Comparison of ENCODE assay signal across 1 cellular context in genomic region chr10:124916585-124917167, GRCh38.
TF ChIP-seq lines count a peak whose summit lies in the region.

No MANE protein-coding gene starts in this region.

TF ChIP-seq in HepG2, 621 proteins besides CTCF, POLR2A, EP300 and RAD21 (continued from another document and continues in another):
- TF ChIP-seq ARID4A (CRISPR knock-in tag; IDR thresholded peaks at IDR 0.05; ENCODE audit: borderline replicate concordance) (peak; percentile 79), POGZ (CRISPR knock-in tag; IDR thresholded peaks at IDR 0.05) (peak; percentile 39; the same call in 1 of the 2 replicates), NFYB (CRISPR knock-in tag; IDR thresholded peaks at IDR 0.05) (peak; percentile 92), HMGXB4 (CRISPR knock-in tag; IDR thresholded peaks at IDR 0.05; ENCODE audit: borderline replicate concordance in 1 of 2, low read depth in 1 of 2) (peak; percentile 60 to 63; a peak in 2 of 4 replicates), ZNF773 (CRISPR knock-in tag; IDR thresholded peaks at IDR 0.05; ENCODE audit: borderline replicate concordance) (no peak), ZNF607 (CRISPR knock-in tag; IDR thresholded peaks at IDR 0.05; ENCODE audit: borderline replicate concordance) (peak; percentile 66; the same call in 1 of the 2 replicates), RXRB (CRISPR knock-in tag; IDR thresholded peaks at IDR 0.05; ENCODE audit: borderline replicate concordance) (peak; percentile 46; the same call in 1 of the 2 replicates), TBX2 (CRISPR knock-in tag; IDR thresholded peaks at IDR 0.05; ENCODE audit: borderline replicate concordance) (peak; percentile 78), PHF21A (CRISPR knock-in tag; IDR thresholded peaks at IDR 0.05) (peak; percentile 53; the same call in 1 of the 2 replicates), ZMYM4 (CRISPR knock-in tag; IDR thresholded peaks at IDR 0.05) (peak; percentile 85), SCMH1 (CRISPR knock-in tag; IDR thresholded peaks at IDR 0.05; ENCODE audit: borderline replicate concordance) (no peak), ZNF383 (CRISPR knock-in tag; IDR thresholded peaks at IDR 0.05; ENCODE audit: borderline replicate concordance) (no peak), ZFX (CRISPR knock-in tag; IDR thresholded peaks at IDR 0.05; ENCODE audit: low read depth) (peak; percentile 92), DDIT3 (CRISPR knock-in tag; IDR thresholded peaks at IDR 0.05) (no peak), ZNF331 (CRISPR knock-in tag; IDR thresholded peaks at IDR 0.05) (peak; percentile 39; the same call in 1 of the 2 replicates), ZNF282 (IDR thresholded peaks at IDR 0.05; ENCODE audit: partially characterized antibody) (no peak), ZBTB34 (CRISPR knock-in tag; IDR thresholded peaks at IDR 0.05) (no peak), ZFP1 (CRISPR knock-in tag; IDR thresholded peaks at IDR 0.05) (no peak), ARNT2 (CRISPR knock-in tag; IDR thresholded peaks at IDR 0.05; ENCODE audit: low read depth) (peak; percentile 76; the same call in 1 of the 2 replicates), ZNF792 (CRISPR knock-in tag; IDR thresholded peaks at IDR 0.05) (no peak; the same call in 1 of the 2 replicates), EZH2 (conservative IDR thresholded peaks at IDR 0.05; ENCODE audit: low read depth, low read length) (no peak), ZNF143 (CRISPR knock-in tag; IDR thresholded peaks at IDR 0.05) (peak; percentile 58), ZNF563 (CRISPR knock-in tag; IDR thresholded peaks at IDR 0.05) (peak; percentile 45; the same call in 1 of the 2 replicates), PREB (CRISPR knock-in tag; IDR thresholded peaks at IDR 0.05) (no peak), ELF1 (CRISPR knock-in tag; IDR thresholded peaks at IDR 0.05) (no peak), BHLHE40 (IDR thresholded peaks at IDR 0.05; ENCODE audit: low read length) (no peak), ZNF800 (CRISPR knock-in tag; IDR thresholded peaks at IDR 0.05) (peak; percentile 82), KMT2B (CRISPR knock-in tag; IDR thresholded peaks at IDR 0.05) (peak; percentile 90), SPEN (CRISPR knock-in tag; IDR thresholded peaks at IDR 0.05; ENCODE audit: low read depth) (peak; percentile 69)
- TF ChIP-seq, protein P1, sequence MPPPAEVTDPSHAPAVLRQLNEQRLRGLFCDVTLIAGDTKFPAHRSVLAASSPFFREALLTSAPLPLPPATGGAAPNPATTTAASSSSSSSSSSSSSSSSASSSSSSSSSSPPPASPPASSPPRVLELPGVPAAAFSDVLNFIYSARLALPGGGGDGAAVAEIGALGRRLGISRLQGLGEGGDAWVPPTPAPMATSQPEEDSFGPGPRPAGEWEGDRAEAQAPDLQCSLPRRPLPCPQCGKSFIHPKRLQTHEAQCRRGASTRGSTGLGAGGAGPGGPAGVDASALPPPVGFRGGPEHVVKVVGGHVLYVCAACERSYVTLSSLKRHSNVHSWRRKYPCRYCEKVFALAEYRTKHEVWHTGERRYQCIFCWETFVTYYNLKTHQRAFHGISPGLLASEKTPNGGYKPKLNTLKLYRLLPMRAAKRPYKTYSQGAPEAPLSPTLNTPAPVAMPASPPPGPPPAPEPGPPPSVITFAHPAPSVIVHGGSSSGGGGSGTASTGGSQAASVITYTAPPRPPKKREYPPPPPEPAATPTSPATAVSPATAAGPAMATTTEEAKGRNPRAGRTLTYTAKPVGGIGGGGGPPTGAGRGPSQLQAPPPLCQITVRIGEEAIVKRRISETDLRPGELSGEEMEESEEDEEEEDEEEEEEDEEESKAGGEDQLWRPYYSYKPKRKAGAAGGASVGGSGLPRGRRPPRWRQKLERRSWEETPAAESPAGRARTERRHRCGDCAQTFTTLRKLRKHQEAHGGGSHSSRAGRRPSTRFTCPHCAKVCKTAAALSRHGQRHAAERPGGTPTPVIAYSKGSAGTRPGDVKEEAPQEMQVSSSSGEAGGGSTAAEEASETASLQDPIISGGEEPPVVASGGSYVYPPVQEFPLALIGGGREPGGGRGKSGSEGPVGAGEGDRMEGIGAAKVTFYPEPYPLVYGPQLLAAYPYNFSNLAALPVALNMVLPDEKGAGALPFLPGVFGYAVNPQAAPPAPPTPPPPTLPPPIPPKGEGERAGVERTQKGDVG (CRISPR knock-in tag; IDR thresholded peaks at IDR 0.05; ENCODE audit: borderline replicate concordance), result no peak
- TF ChIP-seq, protein P2, sequence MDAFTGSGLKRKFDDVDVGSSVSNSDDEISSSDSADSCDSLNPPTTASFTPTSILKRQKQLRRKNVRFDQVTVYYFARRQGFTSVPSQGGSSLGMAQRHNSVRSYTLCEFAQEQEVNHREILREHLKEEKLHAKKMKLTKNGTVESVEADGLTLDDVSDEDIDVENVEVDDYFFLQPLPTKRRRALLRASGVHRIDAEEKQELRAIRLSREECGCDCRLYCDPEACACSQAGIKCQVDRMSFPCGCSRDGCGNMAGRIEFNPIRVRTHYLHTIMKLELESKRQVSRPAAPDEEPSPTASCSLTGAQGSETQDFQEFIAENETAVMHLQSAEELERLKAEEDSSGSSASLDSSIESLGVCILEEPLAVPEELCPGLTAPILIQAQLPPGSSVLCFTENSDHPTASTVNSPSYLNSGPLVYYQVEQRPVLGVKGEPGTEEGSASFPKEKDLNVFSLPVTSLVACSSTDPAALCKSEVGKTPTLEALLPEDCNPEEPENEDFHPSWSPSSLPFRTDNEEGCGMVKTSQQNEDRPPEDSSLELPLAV (CRISPR knock-in tag; conservative IDR thresholded peaks at IDR 0.05; ENCODE audit: low read depth), result no peak
- TF ChIP-seq, protein P3, sequence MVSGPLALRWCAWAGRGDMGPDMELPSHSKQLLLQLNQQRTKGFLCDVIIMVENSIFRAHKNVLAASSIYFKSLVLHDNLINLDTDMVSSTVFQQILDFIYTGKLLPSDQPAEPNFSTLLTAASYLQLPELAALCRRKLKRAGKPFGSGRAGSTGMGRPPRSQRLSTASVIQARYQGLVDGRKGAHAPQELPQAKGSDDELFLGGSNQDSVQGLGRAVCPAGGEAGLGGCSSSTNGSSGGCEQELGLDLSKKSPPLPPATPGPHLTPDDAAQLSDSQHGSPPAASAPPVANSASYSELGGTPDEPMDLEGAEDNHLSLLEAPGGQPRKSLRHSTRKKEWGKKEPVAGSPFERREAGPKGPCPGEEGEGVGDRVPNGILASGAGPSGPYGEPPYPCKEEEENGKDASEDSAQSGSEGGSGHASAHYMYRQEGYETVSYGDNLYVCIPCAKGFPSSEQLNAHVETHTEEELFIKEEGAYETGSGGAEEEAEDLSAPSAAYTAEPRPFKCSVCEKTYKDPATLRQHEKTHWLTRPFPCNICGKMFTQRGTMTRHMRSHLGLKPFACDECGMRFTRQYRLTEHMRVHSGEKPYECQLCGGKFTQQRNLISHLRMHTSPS (CRISPR knock-in tag; IDR thresholded peaks at IDR 0.05; ENCODE audit: low read depth), result no peak
- TF ChIP-seq, protein P4, sequence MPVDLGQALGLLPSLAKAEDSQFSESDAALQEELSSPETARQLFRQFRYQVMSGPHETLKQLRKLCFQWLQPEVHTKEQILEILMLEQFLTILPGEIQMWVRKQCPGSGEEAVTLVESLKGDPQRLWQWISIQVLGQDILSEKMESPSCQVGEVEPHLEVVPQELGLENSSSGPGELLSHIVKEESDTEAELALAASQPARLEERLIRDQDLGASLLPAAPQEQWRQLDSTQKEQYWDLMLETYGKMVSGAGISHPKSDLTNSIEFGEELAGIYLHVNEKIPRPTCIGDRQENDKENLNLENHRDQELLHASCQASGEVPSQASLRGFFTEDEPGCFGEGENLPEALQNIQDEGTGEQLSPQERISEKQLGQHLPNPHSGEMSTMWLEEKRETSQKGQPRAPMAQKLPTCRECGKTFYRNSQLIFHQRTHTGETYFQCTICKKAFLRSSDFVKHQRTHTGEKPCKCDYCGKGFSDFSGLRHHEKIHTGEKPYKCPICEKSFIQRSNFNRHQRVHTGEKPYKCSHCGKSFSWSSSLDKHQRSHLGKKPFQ (CRISPR knock-in tag; IDR thresholded peaks at IDR 0.05; ENCODE audit: insufficient replicate concordance), result peak; percentile 72
- TF ChIP-seq, protein P5, sequence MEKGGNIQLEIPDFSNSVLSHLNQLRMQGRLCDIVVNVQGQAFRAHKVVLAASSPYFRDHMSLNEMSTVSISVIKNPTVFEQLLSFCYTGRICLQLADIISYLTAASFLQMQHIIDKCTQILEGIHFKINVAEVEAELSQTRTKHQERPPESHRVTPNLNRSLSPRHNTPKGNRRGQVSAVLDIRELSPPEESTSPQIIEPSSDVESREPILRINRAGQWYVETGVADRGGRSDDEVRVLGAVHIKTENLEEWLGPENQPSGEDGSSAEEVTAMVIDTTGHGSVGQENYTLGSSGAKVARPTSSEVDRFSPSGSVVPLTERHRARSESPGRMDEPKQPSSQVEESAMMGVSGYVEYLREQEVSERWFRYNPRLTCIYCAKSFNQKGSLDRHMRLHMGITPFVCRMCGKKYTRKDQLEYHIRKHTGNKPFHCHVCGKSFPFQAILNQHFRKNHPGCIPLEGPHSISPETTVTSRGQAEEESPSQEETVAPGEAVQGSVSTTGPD (CRISPR knock-in tag; IDR thresholded peaks at IDR 0.05), result no peak
